Comparison of ENCODE assay signal across 27 cellular contexts in the genomic region with DNA sequence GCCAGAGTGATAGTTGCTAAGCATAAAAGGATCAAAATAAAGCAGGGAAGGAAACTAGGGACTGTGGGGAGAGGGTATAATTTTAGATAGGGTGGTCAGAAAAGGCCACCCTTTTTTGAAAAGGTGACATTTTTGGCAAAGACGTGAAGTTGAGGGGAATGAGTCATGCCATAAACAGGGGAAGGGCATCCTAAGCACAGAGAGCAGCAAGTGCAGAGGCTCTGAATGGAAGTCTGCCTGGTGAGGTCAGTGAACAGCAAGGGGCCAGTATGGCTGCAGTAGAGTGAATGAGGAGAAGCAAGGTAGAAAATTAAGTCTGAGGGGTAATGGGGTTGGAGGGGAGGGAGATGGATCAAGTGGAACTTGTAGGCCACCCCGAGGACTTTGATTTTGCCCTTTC. TPM values are rescaled to one million over a fixed set of nuclear protein-coding genes. Genes with fewer than 3 reads are reported as not detected.
A peak's percentile ranks its signal among the peaks of the same experiment; 100 is the strongest.
DNase-seq lines count a peak whose midpoint lies in the region; ATAC-seq and TF ChIP-seq lines count a peak whose summit lies in the region.
"Had no signal": no experiment of that assay in that cellular context is flagged by ENCODE, and none has a peak within 500 bp of the region (broad histone marks: within the 10 kb centered on the region; RNA-seq: fewer than 3 reads in every experiment).

No MANE protein-coding gene starts in this region.

- H3F3A ChIP-seq in smooth muscle cell (ENCODE audit: low read depth), result no peaks in the 10 kb centered on the region

- peaks cover 36% of the 10 kb centered on the region for H3K36me3 Mint-ChIP-seq in endothelial cell (ENCODE audit: low read depth, unreplicated experiment)
- H3K36me3 Mint-ChIP-seq: IgD-negative memory B cell had no signal

- H3K4me1 Mint-ChIP-seq in endothelial cell (ENCODE audit: unreplicated experiment), result peaks cover 29% of the 10 kb centered on the region

- H3K27ac ChIP-seq in osteoblast (ENCODE audit: low read depth, low read length), result no peak overlapping the region
- no peak overlapping the region for H3K27ac ChIP-seq in smooth muscle cell (ENCODE audit: low read depth)
- H3K27ac ChIP-seq: breast epithelium, SJSA1, suprapubic skin, vagina had no signal

- 72% methylated on average over 2 of the region's 2 CpGs for WGBS in smooth muscle cell (ENCODE audit: low lambda C conversion rate)

- H3K9ac ChIP-seq in smooth muscle cell (ENCODE audit: low read depth), result no peak overlapping the region

- no peaks in the 10 kb centered on the region for H3K9me3 Mint-ChIP-seq in endothelial cell (ENCODE audit: unreplicated experiment)
- H3K9me3 Mint-ChIP-seq: activated T-helper 2 cell treated with anti-CD3 and anti-CD28 coated beads, Interferon-gamma antibody, Interleukin-2, Interleukin-4, amounts not matched to agents 10 μg/mL and 5 μg/mL and 100 μg/mL, durations not matched to agents 14 hours and 24 hours and 36 hours; IgD-negative memory B cell; memory B cell; naive B cell; stimulated activated effector memory CD8-positive, alpha-beta T cell treated with anti-CD3 and anti-CD28 coated beads, Interleukin-12 subunit alpha, Interleukin-12 subunit beta, amount 100 ng/mL, for 72 hours had no signal

- H2AFZ ChIP-seq in osteoblast (ENCODE audit: low read length) (no peak overlapping the region), smooth muscle cell (ENCODE audit: low read depth) (no peak overlapping the region)

- no peak overlapping the region for H3K4me2 ChIP-seq in osteoblast (ENCODE audit: insufficient read depth, low read length)
- no peak overlapping the region for H3K4me2 ChIP-seq in smooth muscle cell

- H3K9me3 ChIP-seq in osteoblast (ENCODE audit: low read depth, low read length), result no peaks in the 10 kb centered on the region
- H3K9me3 ChIP-seq in smooth muscle cell (replicated peaks; ENCODE audit: low read depth), result no peaks in the 10 kb centered on the region
- H3K9me3 ChIP-seq: breast epithelium, Peyer's patch, SJSA1, suprapubic skin, vagina had no signal

- H4K20me1 ChIP-seq in osteoblast (ENCODE audit: insufficient read depth, low read length) (no peaks in the 10 kb centered on the region), smooth muscle cell (ENCODE audit: low read depth) (no peaks in the 10 kb centered on the region)

- peak; percentile 54 for DNase-seq in EH (ENCODE audit: low read depth)
- DNase-seq in M059J (ENCODE audit: low read depth), result peak; percentile 76
- no peak for DNase-seq in endothelial cell (ENCODE audit: low spot score)
- peak; percentile 56 for DNase-seq in osteoblast (ENCODE audit: insufficient read length, low spot score, missing footprints)
- no peak for DNase-seq in smooth muscle cell (lab: John Stamatoyannopoulos, UW; ENCODE audit: unreplicated experiment)
- DNase-seq: activated CD4-positive, alpha-beta T cell treated with anti-CD3 and anti-CD28 coated beads for 4 hours; AML-193; COR-L47; DND-41; glutamatergic neuron; left colon; naive B cell; NCI-H1417; NCI-H510A treated with DMSO at 0.1 percent for 48 hours; NK-92 treated with Interleukin-12 subunit alpha and Interleukin-12 subunit beta, amount 100 ng/mL, for 24 hours; Peyer's patch; stimulated activated CD4-positive, alpha-beta T cell treated with anti-CD3 and anti-CD28 coated beads, Interleukin-2, amount 100 ng/mL, for 24 hours had no signal

- no peak for TF ChIP-seq CTCF in endothelial cell (IDR thresholded peaks at IDR 0.05; ENCODE audit: unreplicated experiment)
- TF ChIP-seq CTCF in osteoblast (IDR thresholded peaks at IDR 0.05; ENCODE audit: extremely low read depth, low read depth, low read length), result no peak
- no peak for TF ChIP-seq CTCF in smooth muscle cell (IDR thresholded peaks at IDR 0.05; ENCODE audit: borderline replicate concordance, insufficient read depth, poor library complexity, severe bottlenecking)

- H3K27me3 ChIP-seq in osteoblast (ENCODE audit: insufficient read depth, low read length) (no peaks in the 10 kb centered on the region), smooth muscle cell (ENCODE audit: low read depth) (no peaks in the 10 kb centered on the region)
- H3K27me3 ChIP-seq: breast epithelium, Peyer's patch, SJSA1, suprapubic skin, vagina had no signal

- H3K36me3 ChIP-seq in osteoblast (ENCODE audit: insufficient read depth, low read length) (peaks cover 11% of the 10 kb centered on the region), smooth muscle cell (ENCODE audit: low read depth) (no peaks in the 10 kb centered on the region)
- H3K36me3 ChIP-seq: breast epithelium had no signal

- no peak overlapping the region for H3K4me3 ChIP-seq in osteoblast (ENCODE audit: insufficient read depth, low read length)
- no peak overlapping the region for H3K4me3 ChIP-seq in smooth muscle cell
- H3K4me3 ChIP-seq: breast epithelium, SJSA1, suprapubic skin, vagina had no signal

- peaks cover 5% of the 10 kb centered on the region for H3K27me3 Mint-ChIP-seq in endothelial cell (ENCODE audit: unreplicated experiment)
- H3K27me3 Mint-ChIP-seq: IgD-negative memory B cell, memory B cell, naive B cell had no signal

- peak overlapping the region; percentile 42 for H3K27ac Mint-ChIP-seq in endothelial cell (ENCODE audit: unreplicated experiment)
- H3K27ac Mint-ChIP-seq: activated T-helper 2 cell treated with anti-CD3 and anti-CD28 coated beads, Interferon-gamma antibody, Interleukin-2, Interleukin-4, amounts not matched to agents 10 μg/mL and 5 μg/mL and 100 μg/mL, durations not matched to agents 14 hours and 24 hours and 36 hours; stimulated activated effector memory CD8-positive, alpha-beta T cell treated with anti-CD3 and anti-CD28 coated beads, Interleukin-12 subunit alpha, Interleukin-12 subunit beta, amount 100 ng/mL, for 72 hours had no signal

- H3K4me3 Mint-ChIP-seq in endothelial cell (ENCODE audit: unreplicated experiment), result peak overlapping the region; percentile 65

- ATAC-seq in HG02642 (IDR thresholded peaks at IDR 0.05; ENCODE audit: poor library complexity, unreplicated experiment) (no peak), HG03442 (IDR thresholded peaks at IDR 0.05; ENCODE audit: unreplicated experiment) (no peak)
- ATAC-seq: stimulated activated effector memory CD8-positive, alpha-beta T cell treated with anti-CD3 and anti-CD28 coated beads, Interleukin-12 subunit alpha, Interleukin-12 subunit beta, amount 100 ng/mL, for 72 hours had no signal

- H3K4me1 ChIP-seq in osteoblast (ENCODE audit: insufficient read depth, low read length) (peaks cover 18% of the 10 kb centered on the region), smooth muscle cell (ENCODE audit: low read depth) (peaks cover 16% of the 10 kb centered on the region)

- H3K79me2 ChIP-seq in osteoblast (ENCODE audit: insufficient read depth, low read length) (peaks cover 22% of the 10 kb centered on the region), smooth muscle cell (ENCODE audit: low read depth) (peaks cover 22% of the 10 kb centered on the region)

RNA-seq across cellular contexts. Expression of gene KLC4, which starts 2.4 kb away (rescaled TPM):
- total RNA-seq in M059J (2014; rRNA removed; shearing (Covaris generic)), result 14.7 and 21.1 TPM in 2 replicates
- total RNA-seq in endothelial cell (ENCODE audit: unreplicated experiment) (41.4 TPM), osteoblast (17.7 and 20.3 TPM in 2 replicates), smooth muscle cell (13.2 and 20.0 TPM in 2 replicates)
- polyA plus RNA-seq in smooth muscle cell, result 25.3 and 25.7 TPM in 2 replicates

RNA-seq across cellular contexts. Expression of gene MRPL2, which starts 2.6 kb away (rescaled TPM):
- 43.4 and 55.4 TPM in 2 replicates for total RNA-seq in M059J (2014; rRNA removed; shearing (Covaris generic))
- 39.7 TPM for total RNA-seq in endothelial cell (ENCODE audit: unreplicated experiment)
- total RNA-seq in osteoblast, result 16.2 and 20.6 TPM in 2 replicates
- total RNA-seq in smooth muscle cell, result 16.4 and 24.0 TPM in 2 replicates
- polyA plus RNA-seq in smooth muscle cell, result 112 and 125 TPM in 2 replicates

RNA-seq across cellular contexts. Expression of gene CUL7, which starts 8.2 kb away (rescaled TPM):
- 8.3 and 17.7 TPM in 2 replicates for total RNA-seq in M059J (2014; rRNA removed; shearing (Covaris generic))
- total RNA-seq in endothelial cell (ENCODE audit: unreplicated experiment) (42.2 TPM), osteoblast (46.9 and 48.5 TPM in 2 replicates), smooth muscle cell (36.9 and 51.4 TPM in 2 replicates)
- polyA plus RNA-seq in smooth muscle cell, result 48.7 and 49.6 TPM in 2 replicates

RNA-seq across cellular contexts. Expression of gene PTK7, which starts 14.3 kb away (rescaled TPM):
- 76.3 and 162 TPM in 2 replicates for total RNA-seq in M059J (2014; rRNA removed; shearing (Covaris generic))
- total RNA-seq in endothelial cell (ENCODE audit: unreplicated experiment) (208 TPM), osteoblast (183 and 190 TPM in 2 replicates), smooth muscle cell (376 and 417 TPM in 2 replicates)
- 596 and 598 TPM in 2 replicates for polyA plus RNA-seq in smooth muscle cell
- polyA plus RNA-seq: IgD-negative memory B cell had no signal

RNA-seq across cellular contexts. Expression of gene RRP36, which starts 40.4 kb away (rescaled TPM):
- 153 and 195 TPM in 2 replicates for total RNA-seq in M059J (2014; rRNA removed; shearing (Covaris generic))
- total RNA-seq in endothelial cell (ENCODE audit: unreplicated experiment) (82.1 TPM), osteoblast (84.0 and 90.2 TPM in 2 replicates), smooth muscle cell (56.4 and 64.8 TPM in 2 replicates)
- polyA plus RNA-seq in smooth muscle cell, result 71.9 and 72.7 TPM in 2 replicates

Comparison
In these comparisons a context has a peak if more than half of its experiments do, and no peak if none do; other contexts are left out.
1. DNase-seq: peak in EH (single experiment), M059J (single experiment) and osteoblast (single experiment); none in endothelial cell (single experiment) and smooth muscle cell (single experiment).